20 cellular contexts compared by ENCODE assay signal in the genomic region with DNA sequence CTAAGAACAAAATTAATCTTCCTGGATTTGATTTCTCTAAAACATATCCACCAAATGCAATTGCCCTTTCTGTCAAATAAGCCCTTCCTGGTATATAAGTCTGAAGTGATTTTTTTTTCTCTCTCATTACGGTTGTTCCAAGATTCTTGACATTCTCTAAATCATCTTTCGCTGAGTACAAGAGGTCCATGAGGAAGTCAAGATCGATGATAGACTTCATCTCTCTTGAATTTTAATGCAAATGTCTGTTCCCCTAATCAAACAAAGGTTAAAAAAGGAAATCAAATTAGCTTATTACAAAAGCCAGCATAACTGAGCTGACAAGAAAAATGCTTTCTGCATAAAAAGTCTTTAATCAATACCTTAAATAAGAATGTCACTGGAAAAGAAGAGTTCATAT.
DNase-seq lines count a peak whose midpoint lies in the region; TF ChIP-seq lines count a peak whose summit lies in the region.
"Had no signal": no experiment of that assay in that cellular context is flagged by ENCODE, and none has a peak within 500 bp of the region (broad histone marks: within the 10 kb centered on the region; RNA-seq: fewer than 3 reads in every experiment).

No MANE protein-coding gene starts in this region.

- peaks cover 25% of the 10 kb centered on the region for H3F3A ChIP-seq in SK-N-SH (replicated peaks; ENCODE audit: insufficient read depth)
- H3F3A ChIP-seq in neural progenitor cell (ENCODE audit: low read depth) = no peaks in the 10 kb centered on the region
- H3F3A ChIP-seq in PC-9 (ENCODE audit: insufficient read depth, low read depth) = peaks cover 3% of the 10 kb centered on the region; the same call in 1 of the 2 replicates

- peak overlapping the region; percentile 4 for H3K27ac Mint-ChIP-seq in Calu3 (ENCODE audit: unreplicated experiment)
- peak overlapping the region; percentile 7 for H3K27ac Mint-ChIP-seq in neural progenitor cell
- H3K27ac Mint-ChIP-seq: B cell; CD4-positive, alpha-beta T cell; CD8-positive, alpha-beta T cell had no signal

- 23% methylated on average over 3 of the region's 3 CpGs for WGBS in SK-N-SH (ENCODE audit: low lambda C conversion rate)

- intact Hi-C loops in Calu3 (cut with micrococcal nuclease; ENCODE audit: unreplicated experiment) (no loop called here), PC-9 (cut with micrococcal nuclease; ENCODE audit: unreplicated experiment) (no loop called here)

- H3K27me3 ChIP-seq in SK-N-SH (ENCODE audit: insufficient read depth) (no peaks in the 10 kb centered on the region), neural progenitor cell (no peaks in the 10 kb centered on the region), PC-9 (ENCODE audit: insufficient read depth, low read depth) (no peaks in the 10 kb centered on the region)
- H3K27me3 ChIP-seq: BLaER1 treated with 17β-estradiol and CSF1 and Interleukin-3, amounts not matched to agents 10 nM and 100 nM had no signal

- H3K4me1 ChIP-seq in SK-N-SH (ENCODE audit: control insufficient read depth in 1 of 2, insufficient read depth in 2 of 2, low read depth in 1 of 2, low read length in 1 of 2) (peaks cover 0 to 12% of the 10 kb centered on the region in 2 experiments; a peak in 2 of 4 replicates), neural progenitor cell (peaks cover 14% of the 10 kb centered on the region), PC-9 (replicated peaks; ENCODE audit: insufficient read depth) (peaks cover 16% of the 10 kb centered on the region)
- H3K4me1 ChIP-seq: BLaER1 treated with 17β-estradiol and CSF1 and Interleukin-3, amounts not matched to agents 10 nM and 100 nM; Caco-2 had no signal

- no peaks in the 10 kb centered on the region for H3K9me3 Mint-ChIP-seq in Calu3 (ENCODE audit: low read depth, unreplicated experiment)
- no peaks in the 10 kb centered on the region for H3K9me3 Mint-ChIP-seq in neural progenitor cell
- H3K9me3 Mint-ChIP-seq: CD4-positive, alpha-beta T cell; CD8-positive, alpha-beta T cell had no signal

- H3K36me3 ChIP-seq in SK-N-SH (replicated peaks in 1 of 2; ENCODE audit: control insufficient read depth in 1 of 2, insufficient read depth in 2 of 2, low read length in 1 of 2) (no peaks in the 10 kb centered on the region), neural progenitor cell (no peaks in the 10 kb centered on the region), PC-9 (ENCODE audit: low read depth) (no peaks in the 10 kb centered on the region)
- H3K36me3 ChIP-seq: BLaER1 treated with 17β-estradiol and CSF1 and Interleukin-3, amounts not matched to agents 10 nM and 100 nM had no signal

- H3K9me2 ChIP-seq in SK-N-SH (no peaks in the 10 kb centered on the region), PC-9 (ENCODE audit: insufficient read depth) (no peaks in the 10 kb centered on the region)

- H3K4me3 ChIP-seq in SK-N-SH (ENCODE audit: low read depth in 2 of 2, low read length in 1 of 2) (no peak overlapping the region), neural progenitor cell (no peak overlapping the region), PC-9 (no peak overlapping the region)
- H3K4me3 ChIP-seq: A549; BLaER1 treated with 17β-estradiol and CSF1 and Interleukin-3, amounts not matched to agents 10 nM and 100 nM had no signal

- TF ChIP-seq CTCF in Calu3 (IDR thresholded peaks at IDR 0.05; ENCODE audit: unreplicated experiment) = no peak
- TF ChIP-seq CTCF in SK-N-SH (IDR thresholded peaks at IDR 0.05) = no peak
- no peak for TF ChIP-seq CTCF in neural progenitor cell (IDR thresholded peaks at IDR 0.05)
- no peak for TF ChIP-seq CTCF in PC-9 (conservative IDR thresholded peaks at IDR 0.05)

- H3K36me3 Mint-ChIP-seq in Calu3 (ENCODE audit: insufficient read depth, unreplicated experiment) = no peaks in the 10 kb centered on the region
- H3K36me3 Mint-ChIP-seq in neural progenitor cell = no peaks in the 10 kb centered on the region
- H3K36me3 Mint-ChIP-seq: CD8-positive, alpha-beta T cell had no signal

- BruUV-seq in Calu3 (replicated peaks; lab: Mats Ljungman, UMichigan) = no TSS peak
- BruUV-seq in PC-9 (replicated peaks; lab: Mats Ljungman, UMichigan) = no TSS peak

- H3K4me2 ChIP-seq in SK-N-SH = no peak overlapping the region
- H3K4me2 ChIP-seq in neural progenitor cell = no peak overlapping the region
- H3K4me2 ChIP-seq in PC-9 = no peak overlapping the region
- H3K4me2 ChIP-seq: A549; BLaER1 treated with 17β-estradiol and CSF1 and Interleukin-3, amounts not matched to agents 10 nM and 100 nM had no signal

- H2AFZ ChIP-seq in SK-N-SH (ENCODE audit: low read depth) = peak overlapping the region; percentile 35; the same call in 1 of the 2 replicates
- H2AFZ ChIP-seq in neural progenitor cell (replicated peaks) = no peak overlapping the region
- H2AFZ ChIP-seq in PC-9 = no peak overlapping the region

- H3K4me3 Mint-ChIP-seq in Calu3 (ENCODE audit: low read depth, unreplicated experiment) (no peak overlapping the region), neural progenitor cell (no peak overlapping the region)
- H3K4me3 Mint-ChIP-seq: B cell; CD4-positive, alpha-beta T cell; CD8-positive, alpha-beta T cell had no signal

- H3K79me2 ChIP-seq in SK-N-SH (ENCODE audit: insufficient read depth) = no peaks in the 10 kb centered on the region
- H3K79me2 ChIP-seq in neural progenitor cell (ENCODE audit: low read depth) = no peaks in the 10 kb centered on the region
- H3K79me2 ChIP-seq in PC-9 (ENCODE audit: low read depth) = no peaks in the 10 kb centered on the region

- H3K9ac ChIP-seq in SK-N-SH = no peak overlapping the region
- no peak overlapping the region for H3K9ac ChIP-seq in neural progenitor cell
- H3K9ac ChIP-seq: BLaER1 treated with 17β-estradiol and CSF1 and Interleukin-3, amounts not matched to agents 10 nM and 100 nM had no signal

- POLR2A ChIA-PET in SK-N-SH (lab: Yijun Ruan, JAX) (no interaction called here), PC-9 (lab: Charles Lee; ENCODE audit: unreplicated experiment) (no interaction called here)

- H3K27me3 Mint-ChIP-seq in Calu3 (ENCODE audit: unreplicated experiment) (no peaks in the 10 kb centered on the region), neural progenitor cell (ENCODE audit: insufficient read depth, low read depth) (peaks cover 2% of the 10 kb centered on the region)
- H3K27me3 Mint-ChIP-seq: CD4-positive, alpha-beta T cell had no signal

- no peak for TF ChIP-seq RAD21 in SK-N-SH (IDR thresholded peaks at IDR 0.05; ENCODE audit: low read length)

- peak overlapping the region in 1 of 2 experiments; percentile 2; a peak in 1 of 4 replicates for H3K27ac ChIP-seq in SK-N-SH (ENCODE audit: low read depth in 2 of 2, low read length in 1 of 2)
- H3K27ac ChIP-seq in neural progenitor cell = peak overlapping the region; percentile 3
- H3K27ac ChIP-seq in PC-9 = no peak overlapping the region
- H3K27ac ChIP-seq: 22Rv1; BLaER1 treated with 17β-estradiol and CSF1 and Interleukin-3, amounts not matched to agents 10 nM and 100 nM; C4-2B had no signal

- no peaks in the 10 kb centered on the region for H4K20me1 ChIP-seq in SK-N-SH (ENCODE audit: insufficient read depth)
- H4K20me1 ChIP-seq in neural progenitor cell (ENCODE audit: low read depth) = no peaks in the 10 kb centered on the region
- no peaks in the 10 kb centered on the region for H4K20me1 ChIP-seq in PC-9 (ENCODE audit: insufficient read depth)
- H4K20me1 ChIP-seq: BLaER1 treated with 17β-estradiol and CSF1 and Interleukin-3, amounts not matched to agents 10 nM and 100 nM had no signal

- CTCF ChIA-PET in Calu3 (lab: Charles Lee) (interaction anchor here (0.7 kb wide), 1 partner anchor 744 kb away, joined by 5 read pairs; no protein-coding TSS in a partner anchor), SK-N-SH (lab: Yijun Ruan, JAX) (no interaction called here), PC-9 (lab: Charles Lee) (no interaction called here)

- peak; percentile 54 to 59; a peak in 2 of 4 replicates for TF ChIP-seq EP300 in SK-N-SH (IDR thresholded peaks at IDR 0.05; ENCODE audit: borderline replicate concordance in 1 of 2, low read depth in 1 of 2, low read length in 1 of 2)

- DNase-seq in Calu3 (no peak), SK-N-SH (no peak), neural progenitor cell (ENCODE audit: low spot score) (no peak), PC-9 (no peak)
- DNase-seq in activated naive CD4-positive, alpha-beta T cell treated with Interleukin-2 at 50 U/mL for 16 hours = no peak
- DNase-seq: AML-193; Caco-2; CD4-positive, alpha-beta T cell; CD8-positive, alpha-beta T cell; DMS 273 treated with DMSO at 0.1 percent for 48 hours; DMS153; DMS53; DMS79; DND-41; GF-D8 had no signal

- peaks cover 33% of the 10 kb centered on the region for H3K4me1 Mint-ChIP-seq in Calu3 (ENCODE audit: low read depth, unreplicated experiment)
- peaks cover 25% of the 10 kb centered on the region for H3K4me1 Mint-ChIP-seq in neural progenitor cell

- H3K9me3 ChIP-seq in SK-N-SH (no peaks in the 10 kb centered on the region), neural progenitor cell (ENCODE audit: low read depth) (no peaks in the 10 kb centered on the region), PC-9 (ENCODE audit: insufficient read depth, low read depth) (no peaks in the 10 kb centered on the region)
- H3K9me3 ChIP-seq: A549 had no signal

TF ChIP-seq in SK-N-SH, 30 proteins besides CTCF, POLR2A, EP300 and RAD21:
- no peak for TF ChIP-seq ELF1 (IDR thresholded peaks at IDR 0.05)
- TF ChIP-seq, protein P1, sequence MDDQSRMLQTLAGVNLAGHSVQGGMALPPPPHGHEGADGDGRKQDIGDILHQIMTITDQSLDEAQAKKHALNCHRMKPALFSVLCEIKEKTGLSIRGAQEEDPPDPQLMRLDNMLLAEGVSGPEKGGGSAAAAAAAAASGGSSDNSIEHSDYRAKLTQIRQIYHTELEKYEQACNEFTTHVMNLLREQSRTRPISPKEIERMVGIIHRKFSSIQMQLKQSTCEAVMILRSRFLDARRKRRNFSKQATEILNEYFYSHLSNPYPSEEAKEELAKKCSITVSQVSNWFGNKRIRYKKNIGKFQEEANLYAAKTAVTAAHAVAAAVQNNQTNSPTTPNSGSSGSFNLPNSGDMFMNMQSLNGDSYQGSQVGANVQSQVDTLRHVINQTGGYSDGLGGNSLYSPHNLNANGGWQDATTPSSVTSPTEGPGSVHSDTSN (IDR thresholded peaks at IDR 0.05) = peak; percentile 76
- no peak for TF ChIP-seq EZH2phosphoT487 (IDR thresholded peaks at IDR 0.05; ENCODE audit: borderline replicate concordance, low read depth)
- no peak for TF ChIP-seq FOXJ3 (CRISPR knock-in tag; IDR thresholded peaks at IDR 0.05)
- peak; percentile 69 for TF ChIP-seq TCF12 (IDR thresholded peaks at IDR 0.05)
- peak; percentile 45; the same call in 1 of the 2 replicates for TF ChIP-seq NFIC (IDR thresholded peaks at IDR 0.05; ENCODE audit: borderline replicate concordance)
- TF ChIP-seq MEF2A (IDR thresholded peaks at IDR 0.05; ENCODE audit: borderline replicate concordance, low read depth) = no peak
- TF ChIP-seq POLR2AphosphoS5 (IDR thresholded peaks at IDR 0.05; ENCODE audit: low read depth, low read length) = peak; percentile 19; the same call in 1 of the 2 replicates
- no peak for TF ChIP-seq GATA2 (CRISPR knock-in tag; IDR thresholded peaks at IDR 0.05)
- peak; percentile 61; the same call in 1 of the 2 replicates for TF ChIP-seq FOXM1 (IDR thresholded peaks at IDR 0.05; ENCODE audit: low read depth)
- TF ChIP-seq TEAD4 (IDR thresholded peaks at IDR 0.05; ENCODE audit: borderline replicate concordance, insufficient read depth) = peak; percentile 29; the same call in 1 of the 2 replicates
- peak; percentile 47 for TF ChIP-seq JUND (IDR thresholded peaks at IDR 0.05)
TF ChIP-seq in SK-N-SH: peak in this region for 7.
